In the genomic region with DNA sequence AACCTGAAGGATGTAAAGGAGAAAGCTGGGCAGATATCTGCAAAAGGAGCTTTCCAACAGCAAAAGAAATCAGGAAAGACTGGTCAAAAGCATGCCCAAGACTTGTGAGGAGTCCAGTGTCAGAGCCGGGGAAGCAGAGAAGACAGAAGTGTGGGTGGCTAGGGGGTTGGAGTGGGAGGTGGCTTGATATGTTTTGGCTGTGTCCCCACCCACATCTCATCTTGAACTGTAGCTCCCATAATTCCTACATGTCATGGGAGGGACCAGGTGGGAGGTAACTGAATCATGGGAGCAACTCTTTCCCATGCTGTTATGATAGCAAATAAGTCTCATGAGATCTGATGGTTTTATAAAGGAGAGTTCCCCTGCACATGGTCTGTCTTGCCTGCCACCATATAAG, we compare ENCODE assay signal across 9 cellular contexts.
"Had no signal": no experiment of that assay in that cellular context is flagged by ENCODE, and none has a peak within 500 bp of the region (broad histone marks: within the 10 kb centered on the region; RNA-seq: fewer than 3 reads in every experiment).

No MANE protein-coding gene starts in this region.

- H3K9ac ChIP-seq: GM23248 had no signal

- H3K4me3 Mint-ChIP-seq: GM23338, HFFc6 had no signal

- DNase-seq: GM23248, GOT3, H7, HCEC 1CT, HFFc6 had no signal

- H3K4me1 Mint-ChIP-seq: GM23338 had no signal

- H3K9me3 ChIP-seq: HAP-1 had no signal

- H3K27ac ChIP-seq: GM23248 had no signal

- H3K4me2 ChIP-seq: GM23338 had no signal

- H3K9me3 Mint-ChIP-seq: GM23338, HFFc6 had no signal

- H2AFZ ChIP-seq: GM23248, GM23338 had no signal

- FAIRE-seq: H1, H54 had no signal

- H3K4me3 ChIP-seq: GM23248, GM23338, HAP-1 had no signal

- H3K4me1 ChIP-seq: HAP-1 had no signal

- H3K27ac Mint-ChIP-seq: GM23338, HFFc6 had no signal

- H3K36me3 ChIP-seq: HAP-1 had no signal
